In genomic region chr3:60707452-60708020, GRCh38 we compare ENCODE assay signal across 24 cellular contexts.
"Had no signal": no experiment of that assay in that cellular context is flagged by ENCODE, and none has a peak within 500 bp of the region (broad histone marks: within the 10 kb centered on the region; RNA-seq: fewer than 3 reads in every experiment).

No MANE protein-coding gene starts in this region.

- H3K9me3 Mint-ChIP-seq: activated CD4-positive, alpha-beta T cell treated with anti-CD3 and anti-CD28 coated beads, Interleukin-2, amount 10 ng/mL, durations not matched to agents 24 days and 14 days had no signal

- DNase-seq: activated CD4-positive, alpha-beta T cell treated with anti-CD3 and anti-CD28 coated beads, Interleukin-2, amount 10 ng/mL, durations not matched to agents 24 days and 14 days; activated CD8-positive, alpha-beta memory T cell treated with anti-CD3 and anti-CD28 coated beads, Interleukin-2, amount 50 U/mL, for 4 hours; activated CD8-positive, alpha-beta T cell treated with anti-CD3 and anti-CD28 coated beads, Interleukin-2, amount 10 ng/mL, durations not matched to agents 7 days and 5 days; activated effector memory CD4-positive, alpha-beta T cell treated with Interleukin-2 at 50 U/mL for 16 hours; activated T-cell treated with anti-CD3 and anti-CD28 coated beads, Interleukin-2, amount 50 U/mL, for 48 hours; adrenal gland; cerebellar nuclear complex; effector CD8-positive, alpha-beta T cell; foreskin melanocyte; glutamatergic neuron; hypothalamus; islet precursor cell; lower lobe of right lung; natural killer cell; posterior cingulate gyrus; sigmoid colon; stimulated activated CD4-positive, alpha-beta T cell treated with anti-CD3 and anti-CD28 coated beads, Interleukin-12 subunit alpha, Interleukin-12 subunit beta, amount 100 ng/mL, for 4 hours; stimulated activated CD4-positive, alpha-beta T cell treated with anti-CD3 and anti-CD28 coated beads, Interleukin-1b, Interleukin-23, amount 100 ng/mL, for 48 hours; stimulated activated CD8-positive, alpha-beta memory T cell treated with anti-CD3 and anti-CD28 coated beads, Interleukin-4, amount 100 ng/mL, for 48 hours; stimulated activated naive CD4-positive, alpha-beta T cell; thyroid gland; uterus had no signal

- H3K27me3 ChIP-seq: adrenal gland, esophagus muscularis mucosa, sigmoid colon, thyroid gland, uterus had no signal

- H3K4me3 ChIP-seq: adrenal gland, esophagus muscularis mucosa, lower lobe of right lung, sigmoid colon, thyroid gland, uterus had no signal

- H3K27ac Mint-ChIP-seq: activated CD4-positive, alpha-beta T cell treated with anti-CD3 and anti-CD28 coated beads, Interleukin-2, amount 10 ng/mL, durations not matched to agents 24 days and 14 days; activated CD8-positive, alpha-beta T cell treated with anti-CD3 and anti-CD28 coated beads, Interleukin-2, amount 10 ng/mL, durations not matched to agents 7 days and 5 days; activated naive CD4-positive, alpha-beta T cell treated with anti-CD3 and anti-CD28 coated beads, Interleukin-2, amount 50 U/mL, for 24 hours; natural killer cell had no signal

- H3K4me1 ChIP-seq: lower lobe of right lung, sigmoid colon, uterus had no signal

- H3K4me1 Mint-ChIP-seq: activated CD4-positive, alpha-beta T cell treated with anti-CD3 and anti-CD28 coated beads, Interleukin-2, amount 10 ng/mL, durations not matched to agents 24 days and 14 days; activated naive CD4-positive, alpha-beta T cell treated with anti-CD3 and anti-CD28 coated beads, Interleukin-2, amount 50 U/mL, for 24 hours; natural killer cell had no signal

- ATAC-seq: activated CD8-positive, alpha-beta T cell treated with anti-CD3 and anti-CD28 coated beads, Interleukin-2, amount 10 ng/mL, durations not matched to agents 7 days and 5 days; lower lobe of right lung; natural killer cell had no signal

- H3K27ac ChIP-seq: adrenal gland, esophagus muscularis mucosa, lower lobe of right lung, sigmoid colon, uterus had no signal

- H3K4me3 Mint-ChIP-seq: activated CD4-positive, alpha-beta T cell treated with anti-CD3 and anti-CD28 coated beads, Interleukin-2, amount 10 ng/mL, durations not matched to agents 24 days and 14 days; activated CD8-positive, alpha-beta T cell treated with anti-CD3 and anti-CD28 coated beads, Interleukin-2, amount 10 ng/mL, durations not matched to agents 7 days and 5 days; activated naive CD4-positive, alpha-beta T cell treated with anti-CD3 and anti-CD28 coated beads, Interleukin-2, amount 50 U/mL, for 24 hours; natural killer cell had no signal

- H3K27me3 Mint-ChIP-seq: activated CD4-positive, alpha-beta T cell treated with anti-CD3 and anti-CD28 coated beads, Interleukin-2, amount 10 ng/mL, durations not matched to agents 24 days and 14 days; activated naive CD4-positive, alpha-beta T cell treated with anti-CD3 and anti-CD28 coated beads, Interleukin-2, amount 50 U/mL, for 24 hours had no signal
